In the genomic region with DNA sequence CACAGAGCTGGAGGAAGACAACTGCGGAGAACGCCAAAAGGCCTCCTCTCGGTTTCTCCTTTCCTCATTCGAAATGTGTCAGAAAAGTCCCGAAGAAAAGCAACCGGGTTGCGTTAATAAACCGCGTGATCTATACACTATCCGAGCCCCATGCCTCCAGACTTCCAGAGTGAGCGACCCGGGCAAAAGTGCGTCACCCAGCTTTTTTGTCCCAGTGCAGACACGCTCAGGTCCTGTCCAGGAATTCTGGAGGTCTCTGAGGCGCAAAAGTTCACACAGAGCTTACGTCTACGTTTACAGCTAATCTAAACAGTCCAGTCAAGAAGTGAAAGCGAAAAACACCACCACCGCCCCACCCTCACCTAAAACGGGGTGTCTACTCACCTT, we compare ENCODE assay signal across 8 cellular contexts. TPM values are rescaled to one million over a fixed set of nuclear protein-coding genes. Genes with fewer than 3 reads are reported as not detected.
DNase-seq lines count a peak whose midpoint lies in the region; ATAC-seq and TF ChIP-seq lines count a peak whose summit lies in the region.

No MANE protein-coding gene starts in this region.

- H3K9me3 ChIP-seq in WERI-Rb-1 (ENCODE audit: severe bottlenecking): no peaks in the 10 kb centered on the region
- no peaks in the 10 kb centered on the region for H3K9me3 ChIP-seq in neural progenitor cell (ENCODE audit: low read depth)

- H3K4me1 ChIP-seq in neural progenitor cell: peaks cover 10% of the 10 kb centered on the region

- BruUV-seq in Calu3 (replicated peaks; lab: Mats Ljungman, UMichigan): TSS peak; percentile 63

- H3K36me3 Mint-ChIP-seq in Calu3 (ENCODE audit: insufficient read depth, unreplicated experiment): peaks cover 38% of the 10 kb centered on the region
- peaks cover 38% of the 10 kb centered on the region for H3K36me3 Mint-ChIP-seq in neural progenitor cell

- peak overlapping the region; percentile 76 for H3K9ac ChIP-seq in neural progenitor cell

- H3K36me3 ChIP-seq in WERI-Rb-1: peaks cover 27% of the 10 kb centered on the region
- H3K36me3 ChIP-seq in neural progenitor cell: peaks cover 14% of the 10 kb centered on the region

- H3K4me2 ChIP-seq in neural progenitor cell: peak overlapping the region; percentile 84

- intact Hi-C loops in Calu3 (cut with micrococcal nuclease; ENCODE audit: unreplicated experiment): no loop called here

- H3K27ac Mint-ChIP-seq in Calu3 (ENCODE audit: unreplicated experiment) (peak overlapping the region; percentile 98), neural progenitor cell (peak overlapping the region; percentile 98)

- H3F3A ChIP-seq in neural progenitor cell (ENCODE audit: low read depth): peaks cover 16% of the 10 kb centered on the region

- H3K4me1 Mint-ChIP-seq in Calu3 (ENCODE audit: low read depth, unreplicated experiment) (peaks cover 18% of the 10 kb centered on the region), neural progenitor cell (peaks cover 14% of the 10 kb centered on the region)

- H3K79me2 ChIP-seq in neural progenitor cell (ENCODE audit: low read depth): peaks cover 52% of the 10 kb centered on the region

- ATAC-seq in GM19372 (IDR thresholded peaks at IDR 0.05; ENCODE audit: low read depth, unreplicated experiment) (peak; percentile 73), HG03342 (IDR thresholded peaks at IDR 0.05; ENCODE audit: unreplicated experiment) (peak; percentile 76)

- H3K4me3 Mint-ChIP-seq in Calu3 (ENCODE audit: low read depth, unreplicated experiment): peak overlapping the region; percentile 90
- peak overlapping the region; percentile 99 for H3K4me3 Mint-ChIP-seq in neural progenitor cell

- H3K4me3 ChIP-seq in WERI-Rb-1 (ENCODE audit: low read depth, low read length) (peak overlapping the region; percentile 85), neural progenitor cell (peak overlapping the region; percentile 85)

- CTCF ChIA-PET in Calu3 (lab: Charles Lee): interaction anchor here (1.3 kb wide), 1 partner anchor 10 kb away, joined by 4 read pairs; no protein-coding TSS in a partner anchor

- H3K9me3 Mint-ChIP-seq in Calu3 (ENCODE audit: low read depth, unreplicated experiment) (no peaks in the 10 kb centered on the region), neural progenitor cell (peaks cover 13% of the 10 kb centered on the region)

- peaks cover 9% of the 10 kb centered on the region for H3K27me3 Mint-ChIP-seq in Calu3 (ENCODE audit: unreplicated experiment)
- no peaks in the 10 kb centered on the region for H3K27me3 Mint-ChIP-seq in neural progenitor cell (ENCODE audit: insufficient read depth, low read depth)

- peaks cover 9% of the 10 kb centered on the region for H4K20me1 ChIP-seq in neural progenitor cell (ENCODE audit: low read depth)

- H3K27ac ChIP-seq in WERI-Rb-1 (peak overlapping the region; percentile 87), neural progenitor cell (peak overlapping the region; percentile 84)

- H2AFZ ChIP-seq in neural progenitor cell (replicated peaks): peak overlapping the region; percentile 59

- H3K27me3 ChIP-seq in WERI-Rb-1 (ENCODE audit: insufficient read depth, low read depth, severe bottlenecking) (no peaks in the 10 kb centered on the region), neural progenitor cell (no peaks in the 10 kb centered on the region)

- TF ChIP-seq CTCF in Calu3 (IDR thresholded peaks at IDR 0.05; ENCODE audit: unreplicated experiment) (no peak), WERI-Rb-1 (IDR thresholded peaks at IDR 0.05; ENCODE audit: low read depth, low read length) (no peak), neural progenitor cell (IDR thresholded peaks at IDR 0.05) (no peak)

- DNase-seq in Calu3: no peak
- no peak for DNase-seq in WERI-Rb-1
- DNase-seq in fibroblast of peridontal ligament (ENCODE audit: extremely low read depth): peak; percentile 57
- peak; percentile 66 for DNase-seq in neural progenitor cell (ENCODE audit: low spot score)
- DNase-seq in NCI-H2029 (lab: John Stamatoyannopoulos, UW): no peak
- no peak for DNase-seq in activated CD4-positive, alpha-beta T cell treated with anti-CD3 and anti-CD28 coated beads for 4 hours

RNA-seq across cellular contexts. Expression of gene N4BP2L2, which starts 0.4 kb away (rescaled TPM):
- total RNA-seq in Calu3 (2022): 85.2 and 89.7 TPM in 2 replicates
- 86.2 and 153 TPM in 2 replicates for total RNA-seq in neural progenitor cell (ENCODE audit: low replicate concordance)

RNA-seq across cellular contexts. Expression of gene PDS5B, which starts 48.0 kb away (rescaled TPM):
- total RNA-seq in Calu3 (2022) (28.8 and 33.9 TPM in 2 replicates), neural progenitor cell (ENCODE audit: low replicate concordance) (34.6 and 55.9 TPM in 2 replicates)

Comparison
In these comparisons a context has a peak if more than half of its experiments do, and no peak if none do; other contexts are left out.
1. DNase-seq: peak in fibroblast of peridontal ligament (single experiment) and neural progenitor cell (single experiment); none in Calu3 (single experiment), WERI-Rb-1 (single experiment), NCI-H2029 (single experiment) and activated CD4-positive, alpha-beta T cell treated with anti-CD3 and anti-CD28 coated beads for 4 hours (0 of 2).